Comparison of ENCODE assay signal across 10 cellular contexts in the genomic region with DNA sequence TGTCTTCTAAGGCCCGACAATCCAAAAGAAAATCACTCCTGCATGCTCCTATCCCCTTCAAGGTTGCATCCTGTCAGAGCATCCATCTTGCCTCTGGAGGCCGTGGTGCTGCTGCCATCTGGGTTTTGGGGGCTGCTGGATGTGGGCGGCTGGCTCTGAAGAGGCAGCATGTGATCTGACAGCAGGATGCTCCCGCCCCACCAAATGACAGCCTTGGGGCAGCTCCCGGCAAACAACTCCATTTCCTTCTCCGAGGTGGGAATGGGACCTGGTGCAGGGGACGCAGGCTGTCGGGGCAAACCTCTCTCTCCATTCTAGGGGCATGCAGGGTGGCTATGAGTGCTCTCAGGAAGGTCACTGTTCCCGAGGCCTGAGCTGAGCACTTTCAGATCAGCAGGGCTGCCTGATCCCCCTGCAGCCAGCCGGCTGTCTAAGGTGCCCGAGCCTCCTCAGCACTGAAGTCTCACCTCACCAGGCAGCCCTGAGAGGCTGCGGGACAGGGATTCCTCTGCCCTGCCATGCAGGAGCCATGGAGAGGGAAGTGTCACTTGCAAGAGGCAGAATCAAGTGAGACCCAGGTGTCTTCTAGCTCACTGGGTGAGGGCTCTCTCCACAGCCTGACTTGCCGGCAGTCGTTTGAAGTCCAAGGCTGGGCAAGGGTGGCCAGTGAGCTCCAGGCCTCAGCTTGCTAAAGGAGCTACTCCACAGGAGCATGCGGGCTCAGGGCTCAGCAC. TPM values are rescaled to one million over a fixed set of nuclear protein-coding genes. Genes with fewer than 3 reads are reported as not detected.
DNase-seq lines count a peak whose midpoint lies in the region; ATAC-seq and TF ChIP-seq lines count a peak whose summit lies in the region.
"Had no signal": no experiment of that assay in that cellular context is flagged by ENCODE, and none has a peak within 500 bp of the region (broad histone marks: within the 10 kb centered on the region; RNA-seq: fewer than 3 reads in every experiment).

No MANE protein-coding gene starts in this region.

- H4K20me1 ChIP-seq in neural progenitor cell (ENCODE audit: low read depth), result peaks cover 45% of the 10 kb centered on the region

- peak overlapping the region; percentile 80 for H3K27ac ChIP-seq in CD4-positive, alpha-beta memory T cell (ENCODE audit: low read depth, low read length)
- H3K27ac ChIP-seq in KOPT-K1 (ENCODE audit: low read depth, low read length, poor library complexity, severe bottlenecking) (peak overlapping the region; percentile 24), body of pancreas (peak overlapping the region in 3 of 4 donors; percentile 69 to 88 (median 85)), neural progenitor cell (no peak overlapping the region), substantia nigra (ENCODE audit: low read depth, low read length, poor library complexity, severe bottlenecking) (no peak overlapping the region)

- no peak overlapping the region for H3K9ac ChIP-seq in neural progenitor cell

- H3K27me3 Mint-ChIP-seq in CD4-positive, alpha-beta memory T cell, result no peaks in the 10 kb centered on the region
- H3K27me3 Mint-ChIP-seq in neural progenitor cell (ENCODE audit: insufficient read depth, low read depth), result peaks cover 10% of the 10 kb centered on the region

- H3K79me2 ChIP-seq in neural progenitor cell (ENCODE audit: low read depth), result peaks cover 75% of the 10 kb centered on the region

- ATAC-seq in body of pancreas (no peak), GM18520 (IDR thresholded peaks at IDR 0.05; ENCODE audit: unreplicated experiment) (no peak)

- H3K4me1 Mint-ChIP-seq in CD4-positive, alpha-beta memory T cell, result peaks cover 31 to 83% (median 55%) of the 10 kb centered on the region in 4 donors
- peaks cover 52% of the 10 kb centered on the region for H3K4me1 Mint-ChIP-seq in neural progenitor cell

- POLR2A ChIA-PET in CD4-positive, alpha-beta memory T cell (lab: Charles Lee; ENCODE audit: partially characterized antibody), result interaction anchor here (2.0 to 5.7 kb wide), 4 partner anchors 25 to 122 kb away, joined by 4 to 134 read pairs (median 83); a partner anchor contains a TSS

- H3F3A ChIP-seq in neural progenitor cell (ENCODE audit: low read depth), result peaks cover 28% of the 10 kb centered on the region

- intact Hi-C loops in CD4-positive, alpha-beta memory T cell (cut with micrococcal nuclease), result loop anchor here (5.0 kb wide), 1 partner anchor 39 kb away; no protein-coding TSS in a partner anchor
- intact Hi-C loops in body of pancreas (cut with DNase I), result no loop called here

- H3K4me1 ChIP-seq in CD4-positive, alpha-beta memory T cell (ENCODE audit: insufficient read depth, low read length), result peaks cover 55% of the 10 kb centered on the region
- H3K4me1 ChIP-seq in body of pancreas (peaks cover 55% of the 10 kb centered on the region), neural progenitor cell (peaks cover 34% of the 10 kb centered on the region)

- no peak for DNase-seq in CD4-positive, alpha-beta memory T cell
- DNase-seq in body of pancreas (no peak), neural progenitor cell (ENCODE audit: low spot score) (no peak), substantia nigra (lab: John Stamatoyannopoulos, UW) (no peak), amygdala (lab: John Stamatoyannopoulos, UW) (no peak)
- DNase-seq: activated effector memory CD4-positive, alpha-beta T cell treated with Interleukin-2 at 50 U/mL for 16 hours; dorsolateral prefrontal cortex; NCI-H226 had no signal

- H3K36me3 Mint-ChIP-seq in CD4-positive, alpha-beta memory T cell, result peaks cover 8 to 30% of the 10 kb centered on the region in 2 donors
- peaks cover 3% of the 10 kb centered on the region for H3K36me3 Mint-ChIP-seq in neural progenitor cell

- no peaks in the 10 kb centered on the region for H3K9me3 ChIP-seq in CD4-positive, alpha-beta memory T cell (ENCODE audit: control insufficient read depth in 1 of 2, low read length in 2 of 2)
- no peaks in the 10 kb centered on the region for H3K9me3 ChIP-seq in KOPT-K1 (ENCODE audit: insufficient read depth, low read length, poor library complexity, severe bottlenecking)
- no peaks in the 10 kb centered on the region for H3K9me3 ChIP-seq in body of pancreas
- H3K9me3 ChIP-seq in neural progenitor cell (ENCODE audit: low read depth), result no peaks in the 10 kb centered on the region

- TF ChIP-seq CTCF in body of pancreas (IDR thresholded peaks at IDR 0.05) (no peak), neural progenitor cell (IDR thresholded peaks at IDR 0.05) (no peak)

- no peak overlapping the region for H2AFZ ChIP-seq in neural progenitor cell (replicated peaks)

- H3K4me2 ChIP-seq in neural progenitor cell, result no peak overlapping the region

- CTCF ChIA-PET in CD4-positive, alpha-beta memory T cell (lab: Charles Lee; ENCODE audit: partially characterized antibody), result interaction anchor here (10.9 kb wide), 1 partner anchor 121 kb away, joined by 287 read pairs; no protein-coding TSS in a partner anchor

- TF ChIP-seq POLR2A in body of pancreas (IDR thresholded peaks at IDR 0.05), result no peak

- H3K4me3 Mint-ChIP-seq in CD4-positive, alpha-beta memory T cell, result no peak overlapping the region
- H3K4me3 Mint-ChIP-seq in neural progenitor cell, result no peak overlapping the region

- peak overlapping the region; percentile 77 to 100 (median 88) for H3K27ac Mint-ChIP-seq in CD4-positive, alpha-beta memory T cell
- peak overlapping the region; percentile 90 for H3K27ac Mint-ChIP-seq in neural progenitor cell

- H3K36me3 ChIP-seq in CD4-positive, alpha-beta memory T cell (ENCODE audit: insufficient read depth, low read length), result peaks cover 4% of the 10 kb centered on the region
- H3K36me3 ChIP-seq in KOPT-K1 (ENCODE audit: insufficient read depth, low read length) (peaks cover 56% of the 10 kb centered on the region), body of pancreas (replicated peaks in 1 of 2; ENCODE audit: insufficient read depth in 1 of 2, low read depth in 2 of 2) (no peaks in the 10 kb centered on the region), neural progenitor cell (no peaks in the 10 kb centered on the region)

- no peaks in the 10 kb centered on the region for H3K9me3 Mint-ChIP-seq in CD4-positive, alpha-beta memory T cell
- H3K9me3 Mint-ChIP-seq in neural progenitor cell, result no peaks in the 10 kb centered on the region

- H3K27me3 ChIP-seq in CD4-positive, alpha-beta memory T cell (ENCODE audit: insufficient read depth, low read length), result no peaks in the 10 kb centered on the region
- H3K27me3 ChIP-seq in body of pancreas (no peaks in the 10 kb centered on the region), neural progenitor cell (no peaks in the 10 kb centered on the region)
- H3K27me3 ChIP-seq: dorsolateral prefrontal cortex had no signal

- no peak overlapping the region for H3K4me3 ChIP-seq in CD4-positive, alpha-beta memory T cell (ENCODE audit: low read length in 2 of 2)
- no peak overlapping the region for H3K4me3 ChIP-seq in body of pancreas
- H3K4me3 ChIP-seq in neural progenitor cell, result no peak overlapping the region
- H3K4me3 ChIP-seq: dorsolateral prefrontal cortex had no signal

- WGBS in body of pancreas, 2 donors, result 78 to 97% methylated on average over 5 to 14 of the region's 15 CpGs

RNA-seq across cellular contexts. Expression of a gene that starts 28.8 kb away (rescaled TPM):
- 10 to 100 TPM in 1 of 2 experiments, 1 to 10 TPM in 1; 9.7 to 10.4 TPM for total RNA-seq in CD4-positive, alpha-beta memory T cell
- 1 to 10 TPM; 1.1 to 2.0 TPM for polyA plus RNA-seq in CD4-positive, alpha-beta memory T cell
- total RNA-seq in body of pancreas (1 to 10 TPM; 2.1 to 2.6 TPM), neural progenitor cell (ENCODE audit: low replicate concordance) (4.6 and 7.0 TPM in 2 replicates)

RNA-seq across cellular contexts. Expression of a gene that starts 29.5 kb away (rescaled TPM):
- total RNA-seq in CD4-positive, alpha-beta memory T cell, result 100 to 1,000 TPM; 191 to 199 TPM
- 100 to 1,000 TPM; 264 to 316 TPM for polyA plus RNA-seq in CD4-positive, alpha-beta memory T cell
- total RNA-seq in body of pancreas, result 10 to 100 TPM; 32.0 to 38.4 TPM
- total RNA-seq in neural progenitor cell (ENCODE audit: low replicate concordance), result 78.6 and 108 TPM in 2 replicates

RNA-seq across cellular contexts. Expression of a gene that starts 42.2 kb away (rescaled TPM):
- 10 to 100 TPM; 15.6 to 18.7 TPM for total RNA-seq in CD4-positive, alpha-beta memory T cell
- under 1 TPM in 1 of 2 donors, not detected in 1; 0.25 TPM for polyA plus RNA-seq in CD4-positive, alpha-beta memory T cell
- total RNA-seq in body of pancreas, result 10 to 100 TPM in 1 of 2 donors, 1 to 10 TPM in 1; 2.6 to 11.2 TPM
- total RNA-seq in neural progenitor cell (ENCODE audit: low replicate concordance), result 2.6 and 5.1 TPM in 2 replicates

RNA-seq across cellular contexts. Expression of a gene that starts 51.6 kb away (rescaled TPM):
- total RNA-seq in CD4-positive, alpha-beta memory T cell, result under 1 TPM; 0.09 to 0.14 TPM
- polyA plus RNA-seq in CD4-positive, alpha-beta memory T cell, result not detected
- total RNA-seq in body of pancreas, result under 1 TPM in 1 of 2 donors, not detected in 1; 0.66 TPM
- 1.0 and 3.3 TPM in 2 replicates for total RNA-seq in neural progenitor cell (ENCODE audit: low replicate concordance)

Comparison
In these comparisons a context has a peak if more than half of its experiments do, and no peak if none do; other contexts are left out.
1. H3K27ac ChIP-seq: peak in CD4-positive, alpha-beta memory T cell (single experiment), KOPT-K1 (single experiment) and body of pancreas (3 of 4); none in neural progenitor cell (single experiment) and substantia nigra (single experiment).